In the genomic region with DNA sequence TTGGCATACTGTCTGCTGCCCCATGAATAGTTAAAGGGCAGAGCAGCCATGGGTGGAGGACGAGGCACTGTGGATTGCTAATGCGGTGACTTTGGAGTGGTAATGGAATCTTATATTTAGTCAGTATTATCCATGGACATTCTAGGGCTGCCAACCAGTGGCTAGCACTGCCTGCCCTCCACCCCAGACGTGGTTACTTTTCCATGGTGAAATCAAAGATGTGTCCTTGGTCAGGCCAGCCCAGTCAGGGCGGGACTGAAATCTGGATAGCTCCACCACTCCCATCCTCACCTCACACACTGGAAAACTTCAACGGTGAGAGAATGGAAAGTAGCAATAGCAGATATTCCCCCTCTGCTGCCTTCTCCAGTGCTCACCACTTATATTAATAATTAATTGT, we compare ENCODE assay signal across 11 cellular contexts. TPM values are rescaled to one million over a fixed set of nuclear protein-coding genes. Genes with fewer than 3 reads are reported as not detected.
A peak's percentile ranks its signal among the peaks of the same experiment; 100 is the strongest.
DNase-seq lines count a peak whose midpoint lies in the region.
"Had no signal": no experiment of that assay in that cellular context is flagged by ENCODE, and none has a peak within 500 bp of the region (broad histone marks: within the 10 kb centered on the region; RNA-seq: fewer than 3 reads in every experiment).

No MANE protein-coding gene starts in this region.

- H3K36me3 ChIP-seq in iPS-15b (ENCODE audit: control insufficient read depth, insufficient read depth, low read length) = no peaks in the 10 kb centered on the region
- H3K36me3 ChIP-seq in thymus (ENCODE audit: control insufficient read depth, insufficient read depth) = no peaks in the 10 kb centered on the region
- H3K36me3 ChIP-seq: prostate gland, thoracic aorta had no signal

- H3K9me3 ChIP-seq in iPS-15b (ENCODE audit: control insufficient read depth, insufficient read depth, low read length) = no peaks in the 10 kb centered on the region
- H3K9me3 ChIP-seq in thymus (ENCODE audit: control insufficient read depth) = peaks cover 1% of the 10 kb centered on the region
- H3K9me3 ChIP-seq: prostate gland, thoracic aorta had no signal

- peaks cover 75% of the 10 kb centered on the region for H3K4me1 Mint-ChIP-seq in activated naive CD4-positive, alpha-beta T cell treated with anti-CD3 and anti-CD28 coated beads, Interleukin-2, amount 50 U/mL, for 24 hours
- peaks cover 66% of the 10 kb centered on the region for H3K4me1 Mint-ChIP-seq in activated CD4-positive, alpha-beta memory T cell treated with anti-CD3 and anti-CD28 coated beads, Interleukin-2, amount 10 ng/mL, durations not matched to agents 7 days and 5 days

- CTCF ChIA-PET in activated CD4-positive, alpha-beta memory T cell treated with anti-CD3 and anti-CD28 coated beads, Interleukin-2, amount 10 ng/mL, durations not matched to agents 7 days and 5 days (lab: Charles Lee) = interaction anchor here (0.6 to 1.1 kb wide), 4 partner anchors 10 to 70 kb away, joined by 3 to 5 read pairs (median 4); no protein-coding TSS in a partner anchor

- peaks cover 26% of the 10 kb centered on the region for H3K4me1 ChIP-seq in iPS-15b (ENCODE audit: control insufficient read depth, insufficient read depth, low read length)
- peaks cover 37% of the 10 kb centered on the region for H3K4me1 ChIP-seq in thymus (ENCODE audit: control insufficient read depth, insufficient read depth, low read length)
- H3K4me1 ChIP-seq: prostate gland had no signal

- no peak overlapping the region for H3K27ac ChIP-seq in thymus (ENCODE audit: low read depth)
- H3K27ac ChIP-seq: prostate gland, thoracic aorta had no signal

- H3K27me3 ChIP-seq in iPS-15b (ENCODE audit: control insufficient read depth, insufficient read depth, low read length) (peaks cover 14% of the 10 kb centered on the region), thymus (ENCODE audit: control insufficient read depth, insufficient read depth) (no peaks in the 10 kb centered on the region)

- H3K4me3 ChIP-seq in iPS-15b (ENCODE audit: low read depth, low read length) (peak overlapping the region; percentile 79), thymus (ENCODE audit: low read length) (peak overlapping the region; percentile 68)
- H3K4me3 ChIP-seq: prostate gland had no signal

- DNase-seq in activated naive CD4-positive, alpha-beta T cell treated with Interleukin-2 at 50 U/mL for 16 hours = no peak
- no peak for DNase-seq in activated CD4-positive, alpha-beta memory T cell treated with anti-CD3 and anti-CD28 coated beads, Interleukin-2, amount 10 ng/mL, durations not matched to agents 7 days and 5 days
- DNase-seq in DMS114 treated with DMSO at 0.1 percent for 48 hours (lab: John Stamatoyannopoulos, UW; ENCODE audit: unreplicated experiment) (no peak), pons (ENCODE audit: low spot score) (no peak), NK-92 (lab: John Stamatoyannopoulos, UW; ENCODE audit: unreplicated experiment) (no peak)
- DNase-seq: NCI-H2029 treated with DMSO at 0.1 percent for 48 hours had no signal

- H3K9ac ChIP-seq in iPS-15b (ENCODE audit: low read depth, low read length) = no peak overlapping the region

- no peaks in the 10 kb centered on the region for H3K36me3 Mint-ChIP-seq in activated naive CD4-positive, alpha-beta T cell treated with anti-CD3 and anti-CD28 coated beads, Interleukin-2, amount 50 U/mL, for 24 hours
- peaks cover 39% of the 10 kb centered on the region for H3K36me3 Mint-ChIP-seq in activated CD4-positive, alpha-beta memory T cell treated with anti-CD3 and anti-CD28 coated beads, Interleukin-2, amount 10 ng/mL, durations not matched to agents 7 days and 5 days (ENCODE audit: low read depth)

- no peaks in the 10 kb centered on the region for H3K27me3 Mint-ChIP-seq in activated naive CD4-positive, alpha-beta T cell treated with anti-CD3 and anti-CD28 coated beads, Interleukin-2, amount 50 U/mL, for 24 hours
- no peaks in the 10 kb centered on the region for H3K27me3 Mint-ChIP-seq in activated CD4-positive, alpha-beta memory T cell treated with anti-CD3 and anti-CD28 coated beads, Interleukin-2, amount 10 ng/mL, durations not matched to agents 7 days and 5 days

- H3K27ac Mint-ChIP-seq in activated naive CD4-positive, alpha-beta T cell treated with anti-CD3 and anti-CD28 coated beads, Interleukin-2, amount 50 U/mL, for 24 hours = peak overlapping the region; percentile 97
- no peak overlapping the region for H3K27ac Mint-ChIP-seq in activated CD4-positive, alpha-beta memory T cell treated with anti-CD3 and anti-CD28 coated beads, Interleukin-2, amount 10 ng/mL, durations not matched to agents 7 days and 5 days

- POLR2A ChIA-PET in activated CD4-positive, alpha-beta memory T cell treated with anti-CD3 and anti-CD28 coated beads, Interleukin-2, amount 10 ng/mL, durations not matched to agents 7 days and 5 days (lab: Charles Lee) = interaction anchor here (0.6 to 7.1 kb wide), 2 partner anchors 13 to 1246 kb away, joined by 3 to 192 read pairs; a partner anchor contains a TSS

- H3K4me3 Mint-ChIP-seq in activated naive CD4-positive, alpha-beta T cell treated with anti-CD3 and anti-CD28 coated beads, Interleukin-2, amount 50 U/mL, for 24 hours = peak overlapping the region; percentile 95
- peak overlapping the region; percentile 81 for H3K4me3 Mint-ChIP-seq in activated CD4-positive, alpha-beta memory T cell treated with anti-CD3 and anti-CD28 coated beads, Interleukin-2, amount 10 ng/mL, durations not matched to agents 7 days and 5 days

- 94% methylated on average over 5 of the region's 5 CpGs for WGBS in thymus

- no peaks in the 10 kb centered on the region for H3K9me3 Mint-ChIP-seq in activated naive CD4-positive, alpha-beta T cell treated with anti-CD3 and anti-CD28 coated beads, Interleukin-2, amount 50 U/mL, for 24 hours
- H3K9me3 Mint-ChIP-seq in activated CD4-positive, alpha-beta memory T cell treated with anti-CD3 and anti-CD28 coated beads, Interleukin-2, amount 10 ng/mL, durations not matched to agents 7 days and 5 days = no peaks in the 10 kb centered on the region

RNA-seq across cellular contexts. Expression of a gene that starts 2.3 kb away (rescaled TPM):
- 10 to 100 TPM; 14.1 to 14.7 TPM for total RNA-seq in activated CD4-positive, alpha-beta memory T cell treated with anti-CD3 and anti-CD28 coated beads, Interleukin-2, amount 10 ng/mL, durations not matched to agents 7 days and 5 days
- polyA plus RNA-seq in thymus = 6.1 TPM

RNA-seq across cellular contexts. Expression of a gene that starts 43.6 kb away (rescaled TPM):
- total RNA-seq in activated CD4-positive, alpha-beta memory T cell treated with anti-CD3 and anti-CD28 coated beads, Interleukin-2, amount 10 ng/mL, durations not matched to agents 7 days and 5 days = 10 to 100 TPM; 45.5 to 47.9 TPM
- polyA plus RNA-seq in thymus = 26.1 TPM
